Comparison of ENCODE assay signal across 9 cellular contexts in the genomic region with DNA sequence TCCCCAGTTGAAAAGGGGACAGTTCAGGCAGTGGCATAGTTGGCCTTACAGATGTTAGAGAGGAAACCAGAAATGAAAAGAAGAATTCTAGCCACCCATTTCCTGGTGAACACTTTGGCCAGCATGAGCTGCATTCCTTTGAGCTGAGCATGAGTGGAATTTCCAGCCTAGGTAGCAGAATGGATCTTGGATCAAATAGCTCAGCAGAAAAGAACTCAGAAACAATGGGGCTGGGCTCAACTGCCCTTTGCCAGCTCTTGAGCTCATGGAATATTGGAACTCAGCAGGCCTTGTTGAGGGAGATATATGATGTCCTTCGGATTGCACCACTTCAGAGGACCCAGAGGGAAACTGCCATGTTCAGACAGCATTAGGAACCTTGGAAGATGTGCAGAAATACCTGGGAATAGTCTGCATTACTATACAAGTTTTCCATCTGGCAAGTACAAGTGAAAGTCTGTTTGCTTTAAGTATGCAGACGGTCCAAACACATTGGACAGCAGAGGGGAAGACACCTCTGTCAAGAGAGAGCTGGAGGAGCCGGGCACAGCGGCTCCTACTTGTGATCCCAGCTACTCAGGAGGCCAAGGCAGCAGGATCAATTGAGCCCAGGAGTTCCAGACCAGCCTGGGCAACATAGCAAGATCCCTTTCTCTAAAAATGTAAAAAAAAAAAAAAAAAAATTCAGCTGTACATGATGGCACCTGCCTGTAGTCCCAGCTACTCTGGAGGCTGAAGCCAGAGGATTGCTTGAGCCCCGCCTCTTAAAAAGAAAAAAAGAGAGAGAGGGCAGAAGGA. TPM values are rescaled to one million over a fixed set of nuclear protein-coding genes. Genes with fewer than 3 reads are reported as not detected.
A peak's percentile ranks its signal among the peaks of the same experiment; 100 is the strongest.
DNase-seq lines count a peak whose midpoint lies in the region; ATAC-seq, FAIRE-seq and TF ChIP-seq lines count a peak whose summit lies in the region.
"Had no signal": no experiment of that assay in that cellular context is flagged by ENCODE, and none has a peak within 500 bp of the region (broad histone marks: within the 10 kb centered on the region; RNA-seq: fewer than 3 reads in every experiment).

No MANE protein-coding gene starts in this region.

- peaks cover 0 to 3% (median 0%) of the 10 kb centered on the region in 7 donors for H3K9me3 Mint-ChIP-seq in CD14-positive monocyte
- no peaks in the 10 kb centered on the region for H3K9me3 Mint-ChIP-seq in neural crest cell

- H3K4me3 ChIP-seq in MG63 (no peak overlapping the region), psoas muscle (no peak overlapping the region)
- H3K4me3 ChIP-seq: SK-N-MC had no signal

- 72 to 75% (median 72%) methylated on average over 5 of the region's 5 CpGs for WGBS in psoas muscle, 3 donors

- peaks cover 4% of the 10 kb centered on the region for H3K4me1 ChIP-seq in psoas muscle

- no peak for DNase-seq in CD14-positive monocyte (ENCODE audit: low spot score)
- peak; percentile 88 for DNase-seq in MG63
- DNase-seq in epithelial cell of prostate (ENCODE audit: low read depth, low spot score) = no peak
- no peak for DNase-seq in neural crest cell (ENCODE audit: low read depth, low spot score)
- no peak for DNase-seq in D721Med (ENCODE audit: insufficient read length, low spot score)
- DNase-seq in psoas muscle = no peak
- no peak for DNase-seq in NCI-H526 treated with DMSO at 0.1 percent for 48 hours (lab: John Stamatoyannopoulos, UW)

- peaks cover 0 to 7% of the 10 kb centered on the region in 2 donors for H3K36me3 Mint-ChIP-seq in CD14-positive monocyte
- H3K36me3 Mint-ChIP-seq in neural crest cell (ENCODE audit: low read depth) = no peaks in the 10 kb centered on the region

- H3K27ac ChIP-seq in epithelial cell of prostate (peak overlapping the region; percentile 97), psoas muscle (no peak overlapping the region)
- H3K27ac ChIP-seq: SK-N-MC had no signal

- H3K36me3 ChIP-seq in MG63 = peaks cover 11% of the 10 kb centered on the region
- H3K36me3 ChIP-seq in psoas muscle (ENCODE audit: insufficient read depth in 1 of 2, low read depth in 1 of 2) = peaks cover 0 to 4% of the 10 kb centered on the region in 2 donors

- ATAC-seq in GM21529 (IDR thresholded peaks at IDR 0.05; ENCODE audit: unreplicated experiment) (no peak), psoas muscle (no peak)

- H3K4me3 Mint-ChIP-seq in CD14-positive monocyte (no peak overlapping the region), neural crest cell (peak overlapping the region; percentile 35)

- intact Hi-C loops in CD14-positive monocyte (cut with micrococcal nuclease) = loop anchor here in 1 of 2 donors (5.0 to 10.0 kb wide), 2 partner anchors 234 to 848 kb away; partner anchors contain the start of genes NPHP3 and SRPRB
- intact Hi-C loops in psoas muscle (cut with DNase I) = loop anchor here (5.0 kb wide), 3 partner anchors 103 to 848 kb away; partner anchors contain the start of gene NPHP3 (in 1 of the 2)

- H3K9me3 ChIP-seq in MG63 (no peaks in the 10 kb centered on the region), psoas muscle (no peaks in the 10 kb centered on the region)

- H3K27me3 Mint-ChIP-seq in CD14-positive monocyte (ENCODE audit: low read depth in 3 of 3) (peaks cover 0 to 6% (median 2%) of the 10 kb centered on the region in 3 donors), neural crest cell (ENCODE audit: low read depth) (no peaks in the 10 kb centered on the region)

- FAIRE-seq in D721Med (lab: Jason Lieb, UNC) = no peak

- H3K4me1 Mint-ChIP-seq in CD14-positive monocyte (peaks cover 58% of the 10 kb centered on the region), neural crest cell (peaks cover 30% of the 10 kb centered on the region)

- TF ChIP-seq CTCF in CD14-positive monocyte (IDR thresholded peaks at IDR 0.05) (no peak), neural crest cell (conservative IDR thresholded peaks at IDR 0.05) (no peak), D721Med (IDR thresholded peaks at IDR 0.05; ENCODE audit: insufficient read depth, missing control alignments) (no peak), psoas muscle (IDR thresholded peaks at IDR 0.05) (no peak)

- H3K27ac Mint-ChIP-seq in CD14-positive monocyte = peak overlapping the region in 6 of 7 donors; percentile 75 to 100 (median 90)
- H3K27ac Mint-ChIP-seq in neural crest cell (ENCODE audit: unreplicated experiment) = peak overlapping the region; percentile 16

- no peaks in the 10 kb centered on the region for H3K27me3 ChIP-seq in MG63
- H3K27me3 ChIP-seq in psoas muscle (ENCODE audit: insufficient read depth in 3 of 3, low read length in 2 of 3) = no peaks in the 10 kb centered on the region

RNA-seq across cellular contexts. Expression of gene CDV3, which starts 3.1 kb away (rescaled TPM):
- polyA plus RNA-seq in CD14-positive monocyte = 10 to 100 TPM; 30.0 to 30.3 TPM
- total RNA-seq in MG63 (2014; rRNA removed; shearing (Covaris generic); ENCODE audit: low replicate concordance) = 136 and 146 TPM in 2 replicates
- total RNA-seq in neural crest cell = 166 and 174 TPM in 2 replicates
- 100 to 1,000 TPM; 238 to 444 (median 343) TPM for total RNA-seq in psoas muscle
- 100 to 1,000 TPM; 175 to 394 (median 291) TPM for polyA plus RNA-seq in psoas muscle
